In the genomic region with DNA sequence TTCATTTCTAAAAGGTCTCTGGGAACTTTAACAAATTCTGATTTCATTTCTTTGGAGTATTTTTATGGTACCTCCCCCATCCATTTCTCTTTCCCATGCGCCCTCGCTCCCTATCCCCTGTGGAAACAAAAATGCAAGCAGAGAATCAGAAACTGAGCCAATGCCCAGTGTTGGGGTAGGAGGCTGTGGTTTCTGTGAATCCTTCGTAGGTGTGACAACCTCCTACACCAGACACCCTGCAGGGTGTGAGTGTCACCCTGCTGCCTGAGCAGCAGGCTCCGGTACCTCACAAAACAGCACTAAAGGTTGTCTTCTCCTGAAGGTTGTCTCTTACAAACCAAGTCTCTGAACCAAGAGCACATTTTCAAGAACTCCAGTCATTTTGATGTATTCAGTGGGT, we compare ENCODE assay signal across 21 cellular contexts.
A peak's percentile ranks its signal among the peaks of the same experiment; 100 is the strongest.
DNase-seq lines count a peak whose midpoint lies in the region; ATAC-seq, FAIRE-seq and TF ChIP-seq lines count a peak whose summit lies in the region.
"Had no signal": no experiment of that assay in that cellular context is flagged by ENCODE, and none has a peak within 500 bp of the region (broad histone marks: within the 10 kb centered on the region; RNA-seq: fewer than 3 reads in every experiment).

No MANE protein-coding gene starts in this region.

- H3K36me3 ChIP-seq in mammary epithelial cell (ENCODE audit: insufficient read depth, low read length): no peaks in the 10 kb centered on the region
- no peaks in the 10 kb centered on the region; the same call in 1 of the 2 replicates for H3K36me3 ChIP-seq in BE2C
- no peaks in the 10 kb centered on the region for H3K36me3 ChIP-seq in small intestine (ENCODE audit: control insufficient read depth in 2 of 2, insufficient read depth in 2 of 2, low read length in 2 of 2)
- H3K36me3 ChIP-seq: BLaER1 had no signal

- POLR2A ChIA-PET in MCF 10A (lab: Yijun Ruan, JAX): interaction anchor here (0.6 kb wide), 1 partner anchor 35 kb away, joined by 3 read pairs; no protein-coding TSS in a partner anchor

- H3K27me3 Mint-ChIP-seq in MCF 10A (ENCODE audit: insufficient read depth, unreplicated experiment): no peaks in the 10 kb centered on the region
- no peaks in the 10 kb centered on the region for H3K27me3 Mint-ChIP-seq in mesothelial cell of epicardium (ENCODE audit: low read depth)
- no peaks in the 10 kb centered on the region for H3K27me3 Mint-ChIP-seq in osteocyte (ENCODE audit: unreplicated experiment)

- H3K36me3 Mint-ChIP-seq in MCF 10A (ENCODE audit: insufficient read depth, unreplicated experiment) (peaks cover 13% of the 10 kb centered on the region), mesothelial cell of epicardium (peaks cover 49% of the 10 kb centered on the region), osteocyte (ENCODE audit: unreplicated experiment) (peaks cover 68% of the 10 kb centered on the region)
- H3K36me3 Mint-ChIP-seq: CD4-positive, alpha-beta memory T cell had no signal

- H3K27me3 ChIP-seq in mammary epithelial cell (ENCODE audit: insufficient read depth, low read length) (no peaks in the 10 kb centered on the region), BE2C (no peaks in the 10 kb centered on the region), small intestine (ENCODE audit: control insufficient read depth in 2 of 2, insufficient read depth in 2 of 2, low read length in 2 of 2) (no peaks in the 10 kb centered on the region)
- H3K27me3 ChIP-seq: BLaER1 had no signal

- H3K4me3 ChIP-seq in mammary epithelial cell (replicated peaks in 1 of 3; ENCODE audit: insufficient read depth in 1 of 3, low read depth in 2 of 3, low read length in 3 of 3) (no peak overlapping the region), coronary artery (no peak overlapping the region), BE2C (ENCODE audit: low read depth, low read length) (no peak overlapping the region), small intestine (ENCODE audit: low read depth in 1 of 2, low read length in 2 of 2) (no peak overlapping the region)
- H3K4me3 ChIP-seq: A549, BLaER1 had no signal

- no peaks in the 10 kb centered on the region for H3K79me2 ChIP-seq in mammary epithelial cell (ENCODE audit: insufficient read depth, low read length)

- H3K4me3 Mint-ChIP-seq in MCF 10A (ENCODE audit: unreplicated experiment) (no peak overlapping the region), mesothelial cell of epicardium (no peak overlapping the region), osteocyte (ENCODE audit: unreplicated experiment) (no peak overlapping the region)
- H3K4me3 Mint-ChIP-seq: CD14-positive monocyte; CD4-positive, alpha-beta memory T cell; H9 had no signal

- H3K9me3 Mint-ChIP-seq in MCF 10A (ENCODE audit: unreplicated experiment): no peaks in the 10 kb centered on the region
- peaks cover 15% of the 10 kb centered on the region for H3K9me3 Mint-ChIP-seq in mesothelial cell of epicardium
- H3K9me3 Mint-ChIP-seq in osteocyte (ENCODE audit: unreplicated experiment): no peaks in the 10 kb centered on the region
- H3K9me3 Mint-ChIP-seq: H9 had no signal

- H3K9ac ChIP-seq in mammary epithelial cell (ENCODE audit: insufficient read depth, low read length): no peak overlapping the region
- H3K9ac ChIP-seq: BLaER1 had no signal

- dilution Hi-C loops in mammary epithelial cell (cut with HindIII; ENCODE audit: low sequenced_read_pairs): no loop called here

- TF ChIP-seq CTCF in MCF 10A (IDR thresholded peaks at IDR 0.05; ENCODE audit: unreplicated experiment) (no peak), mammary epithelial cell (conservative IDR thresholded peaks at IDR 0.05 in 1 of 2, IDR thresholded peaks at IDR 0.05 in 1 of 2; ENCODE audit: extremely low read depth in 1 of 2, insufficient read depth in 1 of 2, low read depth in 1 of 2, low read length in 2 of 2) (no peak), coronary artery (IDR thresholded peaks at IDR 0.05) (no peak), mesothelial cell of epicardium (IDR thresholded peaks at IDR 0.05; ENCODE audit: unreplicated experiment) (no peak), osteocyte (IDR thresholded peaks at IDR 0.05) (no peak), BE2C (IDR thresholded peaks at IDR 0.05; ENCODE audit: low read depth, low read length) (no peak)

- DNase-seq in MCF 10A (ENCODE audit: unreplicated experiment) (no peak), mammary epithelial cell (no peak), coronary artery (ENCODE audit: low spot score) (peak; percentile 12), mesothelial cell of epicardium (ENCODE audit: low spot score in 2 of 2, unreplicated experiment in 2 of 2) (no peak), osteocyte (ENCODE audit: extremely low spot score, unreplicated experiment) (no peak), BE2C (no peak), small intestine (no peak)
- DNase-seq: AML-193; CD4-positive, alpha-beta memory T cell; DMS79 treated with DMSO at 0.1 percent for 48 hours; GF-D8; H9; IMR-90 had no signal

- intact Hi-C loops in MCF 10A (cut with micrococcal nuclease) (no loop called here), mammary epithelial cell (cut with micrococcal nuclease) (no loop called here)

- no peak for FAIRE-seq in small intestine (lab: Jason Lieb, UNC)
- FAIRE-seq: A549, GM19239, H1, HTR-8/SVneo had no signal

- WGBS in mammary epithelial cell (ENCODE audit: low coverage, missing lambda C conversion rate): 84% methylated on average over 4 of the region's 4 CpGs
- WGBS in small intestine, 3 donors: 89 to 94% (median 91%) methylated on average over 4 of the region's 4 CpGs

- H3K4me1 Mint-ChIP-seq in MCF 10A (ENCODE audit: insufficient read depth, unreplicated experiment) (no peaks in the 10 kb centered on the region), mesothelial cell of epicardium (peaks cover 23% of the 10 kb centered on the region), osteocyte (ENCODE audit: unreplicated experiment) (peaks cover 9% of the 10 kb centered on the region)
- H3K4me1 Mint-ChIP-seq: CD4-positive, alpha-beta memory T cell had no signal

- H3K27ac Mint-ChIP-seq in MCF 10A (ENCODE audit: low read depth, unreplicated experiment): peak overlapping the region; percentile 57
- H3K27ac Mint-ChIP-seq in mesothelial cell of epicardium: peak overlapping the region; percentile 52
- H3K27ac Mint-ChIP-seq in osteocyte (ENCODE audit: unreplicated experiment): no peak overlapping the region
- H3K27ac Mint-ChIP-seq: CD4-positive, alpha-beta memory T cell had no signal

- H3K27ac ChIP-seq in mammary epithelial cell (ENCODE audit: insufficient read depth, low read depth, low read length) (no peak overlapping the region), coronary artery (no peak overlapping the region), small intestine (ENCODE audit: low read depth in 1 of 2, low read length in 1 of 2) (no peak overlapping the region)
- H3K27ac ChIP-seq: 22Rv1, A549, BLaER1 had no signal

- H3K4me2 ChIP-seq in mammary epithelial cell (ENCODE audit: insufficient read depth, low read depth, low read length): no peak overlapping the region
- H3K4me2 ChIP-seq: A549, BLaER1 had no signal

- CTCF ChIA-PET in MCF 10A (lab: Yijun Ruan, JAX) (no interaction called here), mammary epithelial cell (lab: Charles Lee; ENCODE audit: low non-redundant PET) (no interaction called here)

- H2AFZ ChIP-seq in mammary epithelial cell (ENCODE audit: low read depth, low read length): no peak overlapping the region

- H3K9me3 ChIP-seq in mammary epithelial cell (replicated peaks; ENCODE audit: insufficient read depth, low read length) (no peaks in the 10 kb centered on the region), BE2C (no peaks in the 10 kb centered on the region), small intestine (ENCODE audit: control insufficient read depth, low read depth) (no peaks in the 10 kb centered on the region)
- H3K9me3 ChIP-seq: A549, BLaER1 had no signal

- in situ Hi-C loops in mammary epithelial cell (cut with MboI; ENCODE audit: low sequenced_read_pairs in 2 of 2): no loop called here

- ATAC-seq in HG02588 (IDR thresholded peaks at IDR 0.05; ENCODE audit: unreplicated experiment): no peak
- ATAC-seq: A549 had no signal

- H3K4me1 ChIP-seq in mammary epithelial cell (ENCODE audit: insufficient read depth, low read length): no peaks in the 10 kb centered on the region
- H3K4me1 ChIP-seq in BE2C: no peaks in the 10 kb centered on the region
- H3K4me1 ChIP-seq in small intestine (ENCODE audit: control insufficient read depth in 2 of 2, insufficient read depth in 1 of 2, low read depth in 1 of 2, low read length in 1 of 2): no peaks in the 10 kb centered on the region
- H3K4me1 ChIP-seq: A549, BLaER1 had no signal

- BruUV-seq in MCF 10A (replicated peaks; lab: Mats Ljungman, UMichigan): no TSS peak
- no TSS peak for BruUV-seq in mammary epithelial cell (replicated peaks; lab: Mats Ljungman, UMichigan)

- H4K20me1 ChIP-seq in mammary epithelial cell (ENCODE audit: insufficient read depth, low read length): no peaks in the 10 kb centered on the region
- H4K20me1 ChIP-seq: BLaER1 had no signal
